36 cellular contexts compared by ENCODE assay signal in the genomic region with DNA sequence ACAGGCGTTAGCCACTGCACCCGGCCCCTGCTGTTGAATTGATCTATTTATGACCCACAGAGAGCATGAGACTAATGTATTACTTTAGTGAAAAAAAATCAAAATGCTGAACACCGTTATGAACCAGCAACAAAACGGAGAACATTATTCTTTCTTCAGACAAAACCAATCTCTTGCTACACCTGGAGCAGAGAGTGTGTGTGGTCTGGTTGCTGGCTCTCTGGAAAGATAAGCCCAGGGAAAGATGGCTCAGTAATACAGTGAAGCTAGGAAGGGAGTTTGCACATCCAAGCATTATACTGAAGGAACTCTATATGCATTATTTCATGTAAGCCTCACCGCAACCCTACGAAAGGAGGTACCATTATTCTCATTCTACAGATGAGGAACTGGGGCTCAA.
DNase-seq lines count a peak whose midpoint lies in the region; ATAC-seq, FAIRE-seq and TF ChIP-seq lines count a peak whose summit lies in the region.
"Had no signal": no experiment of that assay in that cellular context is flagged by ENCODE, and none has a peak within 500 bp of the region (broad histone marks: within the 10 kb centered on the region; RNA-seq: fewer than 3 reads in every experiment).

No MANE protein-coding gene starts in this region.

- H3K4me2 ChIP-seq in HepG2 (ENCODE audit: low read depth, low read length): no peak overlapping the region
- H3K4me2 ChIP-seq in DND-41 (ENCODE audit: insufficient read depth, low read length): no peak overlapping the region
- no peak overlapping the region for H3K4me2 ChIP-seq in GM12878 (ENCODE audit: control insufficient read depth, insufficient read depth)
- H3K4me2 ChIP-seq in K562 (ENCODE audit: insufficient read depth, low read length): no peak overlapping the region; the same call in 1 of the 2 replicates
- H3K4me2 ChIP-seq: A549; BLaER1; BLaER1 treated with 17β-estradiol and CSF1 and Interleukin-3, amounts not matched to agents 10 nM and 100 nM had no signal

- FAIRE-seq in HepG2 (lab: Jason Lieb, UNC) (no peak), GM12878 (lab: Jason Lieb, UNC) (no peak), K562 (lab: Jason Lieb, UNC) (no peak)
- FAIRE-seq: A204.1, A549, D721Med had no signal

- H3K9me3 Mint-ChIP-seq in activated naive CD4-positive, alpha-beta T cell treated with anti-CD3 and anti-CD28 coated beads, Interleukin-2, amount 10 ng/mL, durations not matched to agents 7 days and 5 days: no peaks in the 10 kb centered on the region
- H3K9me3 Mint-ChIP-seq: CD4-positive, alpha-beta memory T cell; CD4-positive, alpha-beta T cell; CD8-positive, alpha-beta memory T cell; CD8-positive, alpha-beta T cell had no signal

- no peak overlapping the region for H3K4me3 ChIP-seq in HepG2 (replicated peaks in 1 of 3; ENCODE audit: insufficient read depth in 1 of 3, low read depth in 2 of 3, low read length in 3 of 3)
- H3K4me3 ChIP-seq in right lobe of liver: no peak overlapping the region
- H3K4me3 ChIP-seq in DND-41 (ENCODE audit: low read depth in 1 of 2, low read length in 2 of 2): no peak overlapping the region
- no peak overlapping the region for H3K4me3 ChIP-seq in GM12878
- H3K4me3 ChIP-seq in K562: no peak overlapping the region
- H3K4me3 ChIP-seq: A549; BLaER1; BLaER1 treated with 17β-estradiol and CSF1 and Interleukin-3, amounts not matched to agents 10 nM and 100 nM had no signal

- in situ Hi-C loops in HepG2 (cut with HindIII; ENCODE audit: extremely low pct_ligation_motif_present, low pct_unique_long_range_greater_than_20kb): no loop called here
- in situ Hi-C loops in GM12878 (cut with MboI): no loop called here
- in situ Hi-C loops in K562 (cut with MboI): no loop called here

- ATAC-seq in HepG2 (no peak), right lobe of liver (no peak), DND-41 (ENCODE audit: insufficient read depth, low read depth) (no peak), GM12878 (peak; percentile 50; the same call in 2 of the 3 replicates), K562 (peak; percentile 45; the same call in 2 of the 3 replicates)
- ATAC-seq: A549; CD8-positive, alpha-beta T cell had no signal

- no peaks in the 10 kb centered on the region for H3K79me2 ChIP-seq in HepG2 (ENCODE audit: insufficient read depth, low read length)
- no peaks in the 10 kb centered on the region for H3K79me2 ChIP-seq in DND-41 (ENCODE audit: insufficient read depth, low read length)
- no peaks in the 10 kb centered on the region for H3K79me2 ChIP-seq in GM12878 (ENCODE audit: control insufficient read depth, insufficient read depth, low read length)
- H3K79me2 ChIP-seq in K562 (ENCODE audit: control insufficient read depth, insufficient read depth, low read length): no peaks in the 10 kb centered on the region

- no peak for DNase-seq in HepG2 (ENCODE audit: low spot score)
- DNase-seq in right lobe of liver: no peak
- DNase-seq in DND-41: no peak
- no peak for DNase-seq in GM12878 (ENCODE audit: low read depth, low spot score)
- no peak for DNase-seq in K562 (ENCODE audit: extremely low read depth in 1 of 4, low spot score in 3 of 4)
- DNase-seq in NCI-H1694 treated with DMSO at 0.1 percent for 48 hours (lab: John Stamatoyannopoulos, UW): no peak
- DNase-seq in germinal center (ENCODE audit: low spot score): no peak
- no peak for DNase-seq in activated naive CD4-positive, alpha-beta T cell treated with anti-CD3 and anti-CD28 coated beads, Interleukin-2, amount 10 ng/mL, durations not matched to agents 7 days and 5 days
- DNase-seq: 8988T; ACHN; AML-193; BE2C; C1 segment of cervical spinal cord; Caco-2; Calu3; CD4-positive, alpha-beta memory T cell; CD4-positive, alpha-beta T cell; CD4-positive, CD25-positive, alpha-beta regulatory T cell; CD8-positive, alpha-beta memory T cell; CD8-positive, alpha-beta T cell; COR-L47; DMS 273 treated with DMSO at 0.1 percent for 48 hours; DMS153; DMS53; DMS79; DMS79 treated with DMSO at 0.1 percent for 48 hours; EL had no signal

- no peaks in the 10 kb centered on the region for H3K9me1 ChIP-seq in K562 (ENCODE audit: control insufficient read depth, insufficient read depth, low read length)

- RAD21 ChIA-PET in GM12878 (lab: Charles Lee; ENCODE audit: unreplicated experiment): no interaction called here

- intact Hi-C loops in HepG2 (cut with micrococcal nuclease; ENCODE audit: unreplicated experiment) (no loop called here), right lobe of liver (cut with DNase I) (no loop called here), GM12878 (cut with micrococcal nuclease; ENCODE audit: unreplicated experiment) (no loop called here), K562 (cut with micrococcal nuclease) (no loop called here)

- CTCF ChIA-PET in HepG2 (lab: Yijun Ruan, JAX; ENCODE audit: low intra/inter-chr PET ratio, low total read pairs): no interaction called here
- CTCF ChIA-PET in GM12878 (lab: Yijun Ruan, JAX): no interaction called here
- CTCF ChIA-PET in K562 (lab: Yijun Ruan, JAX; ENCODE audit: low intra/inter-chr PET ratio): no interaction called here
- CTCF ChIA-PET in activated naive CD4-positive, alpha-beta T cell treated with anti-CD3 and anti-CD28 coated beads, Interleukin-2, amount 10 ng/mL, durations not matched to agents 7 days and 5 days (lab: Charles Lee): no interaction called here

- H3K27me3 ChIP-seq in HepG2 (ENCODE audit: control insufficient read depth in 1 of 2, insufficient read depth in 2 of 2, low read length in 2 of 2) (no peaks in the 10 kb centered on the region), right lobe of liver (no peaks in the 10 kb centered on the region), DND-41 (ENCODE audit: insufficient read depth, low read length, poor library complexity) (no peaks in the 10 kb centered on the region), GM12878 (replicated peaks in 1 of 2; ENCODE audit: control insufficient read depth in 2 of 2, insufficient read depth in 2 of 2, low read length in 1 of 2) (no peaks in the 10 kb centered on the region; a peak in 2 of 4 replicates), K562 (ENCODE audit: control insufficient read depth in 2 of 2, insufficient read depth in 2 of 2, low read length in 2 of 2) (no peaks in the 10 kb centered on the region)
- H3K27me3 ChIP-seq: BLaER1; BLaER1 treated with 17β-estradiol and CSF1 and Interleukin-3, amounts not matched to agents 10 nM and 100 nM had no signal

- no peaks in the 10 kb centered on the region for H3K36me3 Mint-ChIP-seq in activated naive CD4-positive, alpha-beta T cell treated with anti-CD3 and anti-CD28 coated beads, Interleukin-2, amount 10 ng/mL, durations not matched to agents 7 days and 5 days
- H3K36me3 Mint-ChIP-seq: CD14-positive monocyte; CD4-positive, alpha-beta memory T cell; CD4-positive, CD25-positive, alpha-beta regulatory T cell; CD8-positive, alpha-beta memory T cell; CD8-positive, alpha-beta T cell had no signal

- no peak for TF ChIP-seq EP300 in HepG2 (IDR thresholded peaks at IDR 0.05; ENCODE audit: low read depth in 2 of 2, low read length in 2 of 2)
- no peak for TF ChIP-seq EP300 in HepG2 (CRISPR knock-in tag; IDR thresholded peaks at IDR 0.05; ENCODE audit: borderline replicate concordance)
- no peak for TF ChIP-seq EP300 in GM12878 (IDR thresholded peaks at IDR 0.05; ENCODE audit: borderline replicate concordance in 1 of 2, control insufficient read depth in 1 of 2, low read depth in 2 of 2, low read length in 2 of 2)
- TF ChIP-seq EP300 in K562 (IDR thresholded peaks at IDR 0.05; ENCODE audit: low read length): no peak

- no peaks in the 10 kb centered on the region for H3K4me1 Mint-ChIP-seq in activated naive CD4-positive, alpha-beta T cell treated with anti-CD3 and anti-CD28 coated beads, Interleukin-2, amount 10 ng/mL, durations not matched to agents 7 days and 5 days
- H3K4me1 Mint-ChIP-seq: B cell had no signal

- H4K20me1 ChIP-seq in HepG2 (ENCODE audit: insufficient read depth, low read length) (no peaks in the 10 kb centered on the region), DND-41 (ENCODE audit: insufficient read depth, low read length) (no peaks in the 10 kb centered on the region), GM12878 (ENCODE audit: control insufficient read depth, insufficient read depth) (no peaks in the 10 kb centered on the region), K562 (replicated peaks; ENCODE audit: control insufficient read depth, insufficient read depth, low read length) (no peaks in the 10 kb centered on the region)
- H4K20me1 ChIP-seq: BLaER1; BLaER1 treated with 17β-estradiol and CSF1 and Interleukin-3, amounts not matched to agents 10 nM and 100 nM had no signal

- H3K27ac ChIP-seq in HepG2 (ENCODE audit: extremely low read length, insufficient read depth, low read length) (no peak overlapping the region), right lobe of liver (no peak overlapping the region), DND-41 (ENCODE audit: low read length) (no peak overlapping the region), GM12878 (ENCODE audit: control insufficient read depth, insufficient read depth) (no peak overlapping the region), K562 (ENCODE audit: extremely low read depth, low read depth, low read length) (no peak overlapping the region)
- H3K27ac ChIP-seq: 22Rv1; A549; BLaER1; BLaER1 treated with 17β-estradiol and CSF1 and Interleukin-3, amounts not matched to agents 10 nM and 100 nM; C4-2B had no signal

- BruUV-seq in HepG2 (replicated peaks; lab: Mats Ljungman, UMichigan): no TSS peak
- no TSS peak for BruUV-seq in GM12878 (replicated peaks; lab: Mats Ljungman, UMichigan)
- BruUV-seq in K562 (replicated peaks; lab: Mats Ljungman, UMichigan): no TSS peak

- POLR2A ChIA-PET in HepG2 (lab: Yijun Ruan, JAX): interaction anchor here (0.9 kb wide), 1 partner anchor 14 kb away, joined by 3 read pairs; no protein-coding TSS in a partner anchor
- POLR2A ChIA-PET in GM12878 (lab: Charles Lee): no interaction called here
- POLR2A ChIA-PET in K562 (lab: Yijun Ruan, JAX): interaction anchor here (0.7 to 2.5 kb wide), 4 partner anchors 16 to 25 kb away, joined by 3 to 6 read pairs (median 4); no protein-coding TSS in a partner anchor

- H2AFZ ChIP-seq in HepG2 (ENCODE audit: low read length) (no peak overlapping the region), DND-41 (ENCODE audit: low read depth, low read length) (0 out of 2 replicates have a peak overlapping the region, but pooled peaks have one; percentile 40), GM12878 (ENCODE audit: control insufficient read depth, low read depth, low read length) (no peak overlapping the region), K562 (ENCODE audit: low read depth, low read length) (peak overlapping the region; percentile 25; the same call in 1 of the 2 replicates)

- H3K9me3 ChIP-seq in HepG2 (ENCODE audit: low read length) (no peaks in the 10 kb centered on the region), right lobe of liver (no peaks in the 10 kb centered on the region), DND-41 (ENCODE audit: insufficient read depth, low read length, severe bottlenecking) (no peaks in the 10 kb centered on the region), GM12878 (replicated peaks; ENCODE audit: control insufficient read depth, insufficient read depth, low read length) (no peaks in the 10 kb centered on the region), K562 (replicated peaks; ENCODE audit: control insufficient read depth, insufficient read depth, low read depth, low read length) (no peaks in the 10 kb centered on the region)
- H3K9me3 ChIP-seq: A549; BE2C; BLaER1; BLaER1 treated with 17β-estradiol and CSF1 and Interleukin-3, amounts not matched to agents 10 nM and 100 nM; Caco-2 had no signal

- TF ChIP-seq POLR2A in HepG2 (IDR thresholded peaks at IDR 0.05; ENCODE audit: insufficient read depth in 1 of 2, low read depth in 2 of 2, low read length in 2 of 2) (no peak), right lobe of liver (IDR thresholded peaks at IDR 0.05) (no peak), GM12878 (IDR thresholded peaks at IDR 0.05; ENCODE audit: low read depth, low read length) (no peak), K562 (conservative IDR thresholded peaks at IDR 0.05) (no peak)

- TF ChIP-seq CTCF in HepG2 (CRISPR knock-in tag; IDR thresholded peaks at IDR 0.05): no peak
- TF ChIP-seq CTCF in right lobe of liver (IDR thresholded peaks at IDR 0.05): no peak
- TF ChIP-seq CTCF in DND-41 (IDR thresholded peaks at IDR 0.05; ENCODE audit: borderline replicate concordance, extremely low read depth, low read length, poor library complexity, severe bottlenecking): no peak
- TF ChIP-seq CTCF in GM12878 (IDR thresholded peaks at IDR 0.05 in 2 of 3, conservative IDR thresholded peaks at IDR 0.05 in 1 of 3; ENCODE audit: control insufficient read depth in 2 of 3, extremely low read depth in 1 of 3, insufficient read depth in 1 of 3, low read depth in 3 of 3, low read length in 3 of 3): no peak
- TF ChIP-seq CTCF in K562 (IDR thresholded peaks at IDR 0.05 in 2 of 3, conservative IDR thresholded peaks at IDR 0.05 in 1 of 3; ENCODE audit: insufficient read depth in 2 of 3, low read depth in 1 of 3, low read length in 3 of 3): no peak

- H3K27me3 Mint-ChIP-seq in activated naive CD4-positive, alpha-beta T cell treated with anti-CD3 and anti-CD28 coated beads, Interleukin-2, amount 10 ng/mL, durations not matched to agents 7 days and 5 days: peaks cover 10% of the 10 kb centered on the region
- H3K27me3 Mint-ChIP-seq: CD4-positive, alpha-beta memory T cell; CD4-positive, alpha-beta T cell; CD8-positive, alpha-beta memory T cell had no signal

- H3K27ac Mint-ChIP-seq in activated naive CD4-positive, alpha-beta T cell treated with anti-CD3 and anti-CD28 coated beads, Interleukin-2, amount 10 ng/mL, durations not matched to agents 7 days and 5 days: no peak overlapping the region
- H3K27ac Mint-ChIP-seq: B cell; CD4-positive, alpha-beta memory T cell; CD4-positive, alpha-beta T cell; CD4-positive, CD25-positive, alpha-beta regulatory T cell; CD8-positive, alpha-beta memory T cell; CD8-positive, alpha-beta T cell had no signal

- SMC1A ChIA-PET in GM12878 (lab: Charles Lee; ENCODE audit: uncharacterized antibody, unreplicated experiment): interaction anchor here (0.6 to 1.4 kb wide), 3 partner anchors 10 to 40 kb away, joined by 3 read pairs; no protein-coding TSS in a partner anchor

- TF ChIP-seq RAD21 in HepG2 (CRISPR knock-in tag; IDR thresholded peaks at IDR 0.05): no peak
- TF ChIP-seq RAD21 in GM12878 (IDR thresholded peaks at IDR 0.05; ENCODE audit: insufficient read depth, low read depth, low read length): no peak
- TF ChIP-seq RAD21 in K562 (CRISPR knock-in tag; conservative IDR thresholded peaks at IDR 0.05 in 1 of 2, IDR thresholded peaks at IDR 0.05 in 1 of 2): no peak

- H3K4me1 ChIP-seq in HepG2 (ENCODE audit: insufficient read depth, low read length) (peaks cover 40% of the 10 kb centered on the region), right lobe of liver (peaks cover 0 to 14% (median 0%) of the 10 kb centered on the region in 4 donors), DND-41 (ENCODE audit: insufficient read depth, low read length) (no peaks in the 10 kb centered on the region), GM12878 (ENCODE audit: control insufficient read depth, insufficient read depth, low read length) (no peaks in the 10 kb centered on the region), K562 (replicated peaks in 1 of 2; ENCODE audit: control insufficient read depth in 2 of 2, insufficient read depth in 2 of 2, low read length in 2 of 2) (peaks cover 0 to 8% of the 10 kb centered on the region in 2 experiments; a peak in 2 of 5 replicates)
- H3K4me1 ChIP-seq: A549, BE2C, BLaER1, Caco-2 had no signal

- no peak overlapping the region for H3K4me3 Mint-ChIP-seq in activated naive CD4-positive, alpha-beta T cell treated with anti-CD3 and anti-CD28 coated beads, Interleukin-2, amount 10 ng/mL, durations not matched to agents 7 days and 5 days
- H3K4me3 Mint-ChIP-seq: B cell; CD14-positive monocyte; CD4-positive, alpha-beta memory T cell; CD4-positive, alpha-beta T cell; CD4-positive, CD25-positive, alpha-beta regulatory T cell; CD8-positive, alpha-beta memory T cell; CD8-positive, alpha-beta T cell had no signal

- WGBS in HepG2 (ENCODE audit: low lambda C conversion rate): 85% methylated on average over 6 of the region's 6 CpGs
- WGBS in right lobe of liver (ENCODE audit: insufficient coverage, low coverage, low lambda C conversion rate, missing lambda C conversion rate): 75% methylated on average over 4 of the region's 6 CpGs
- WGBS in GM12878 (ENCODE audit: insufficient coverage, insufficient replicate concordance, low lambda C conversion rate, missing lambda C conversion rate): 43% methylated on average over 6 of the region's 6 CpGs
- 56% methylated on average over 6 of the region's 6 CpGs for WGBS in K562 (ENCODE audit: insufficient coverage, low coverage, missing lambda C conversion rate)

- H3K36me3 ChIP-seq in HepG2 (replicated peaks in 1 of 2; ENCODE audit: control insufficient read depth in 1 of 2, insufficient read depth in 2 of 2, low read length in 2 of 2) (no peaks in the 10 kb centered on the region), right lobe of liver (no peaks in the 10 kb centered on the region), DND-41 (ENCODE audit: insufficient read depth, low read length) (no peaks in the 10 kb centered on the region), GM12878 (ENCODE audit: control insufficient read depth in 2 of 2, insufficient read depth in 2 of 2, low read length in 1 of 2) (no peaks in the 10 kb centered on the region), K562 (ENCODE audit: control insufficient read depth, insufficient read depth, low read length) (no peaks in the 10 kb centered on the region)
- H3K36me3 ChIP-seq: BE2C; BLaER1; BLaER1 treated with 17β-estradiol and CSF1 and Interleukin-3, amounts not matched to agents 10 nM and 100 nM had no signal

- H3K9ac ChIP-seq in HepG2 (ENCODE audit: insufficient read depth, low read depth, low read length) (no peak overlapping the region), DND-41 (ENCODE audit: low read depth, low read length) (no peak overlapping the region), GM12878 (ENCODE audit: control insufficient read depth, insufficient read depth, low read length) (no peak overlapping the region), K562 (ENCODE audit: insufficient read depth in 1 of 2, low read depth in 2 of 2, low read length in 2 of 2) (no peak overlapping the region)
- H3K9ac ChIP-seq: BLaER1; BLaER1 treated with 17β-estradiol and CSF1 and Interleukin-3, amounts not matched to agents 10 nM and 100 nM had no signal

Comparison
In these comparisons a context has a peak if more than half of its experiments do, and no peak if none do; other contexts are left out.
1. H2AFZ ChIP-seq: peak in DND-41 (single experiment) and K562 (single experiment); none in HepG2 (single experiment) and GM12878 (single experiment).
2. ATAC-seq: peak in GM12878 (single experiment) and K562 (single experiment); none in HepG2 (single experiment), right lobe of liver (0 of 4) and DND-41 (single experiment).